29 cellular contexts compared by ENCODE assay signal in the genomic region with DNA sequence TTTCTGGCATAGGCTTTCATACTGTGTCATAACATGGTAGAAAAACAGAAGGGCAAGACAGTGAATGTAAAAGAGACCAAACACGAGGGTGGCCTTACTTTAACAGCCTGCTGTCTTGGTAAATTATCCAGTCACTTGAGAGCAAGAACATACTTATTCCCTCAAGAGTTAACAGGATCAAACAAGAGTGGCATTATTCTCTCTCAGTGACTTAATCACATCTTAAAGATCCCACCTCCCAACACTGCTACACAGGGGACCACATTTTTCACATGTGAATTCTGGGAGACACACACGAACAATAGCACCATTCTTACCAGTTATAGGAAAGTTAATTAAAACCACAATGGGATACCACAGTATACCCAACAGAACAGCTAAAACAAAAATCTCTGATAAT.
"Had no signal": no experiment of that assay in that cellular context is flagged by ENCODE, and none has a peak within 500 bp of the region (broad histone marks: within the 10 kb centered on the region; RNA-seq: fewer than 3 reads in every experiment).

No MANE protein-coding gene starts in this region.

- H3K27ac ChIP-seq: SJSA1, WERI-Rb-1 had no signal

- H3K27me3 ChIP-seq: SJSA1 had no signal

- H3K4me1 ChIP-seq: SJSA1 had no signal

- H3K4me3 ChIP-seq: SJSA1 had no signal

- H3K36me3 ChIP-seq: SJSA1, WERI-Rb-1 had no signal

- H3K9me3 ChIP-seq: SJSA1 had no signal

- ATAC-seq: activated CD8-positive, alpha-beta memory T cell treated with anti-CD3 and anti-CD28 coated beads, Interleukin-2, amount 10 ng/mL, durations not matched to agents 7 days and 5 days; activated naive CD8-positive, alpha-beta T cell treated with anti-CD3 and anti-CD28 coated beads, Interleukin-2, amount 50 U/mL, for 24 hours; Panc1 had no signal

- DNase-seq: activated CD4-positive, alpha-beta memory T cell treated with anti-CD3 and anti-CD28 coated beads, Interleukin-2, amount 10 ng/mL, durations not matched to agents 7 days and 5 days; activated CD4-positive, alpha-beta T cell treated with anti-CD3 and anti-CD28 coated beads for 1 hour; activated CD4-positive, alpha-beta T cell treated with anti-CD3 and anti-CD28 coated beads for 48 hours; activated CD4-positive, CD25-positive, alpha-beta regulatory T cell; activated CD8-positive, alpha-beta memory T cell treated with anti-CD3 and anti-CD28 coated beads for 24 hours; activated CD8-positive, alpha-beta memory T cell treated with anti-CD3 and anti-CD28 coated beads, Interleukin-2, amount 10 ng/mL, durations not matched to agents 7 days and 5 days; activated CD8-positive, alpha-beta memory T cell treated with anti-CD3 and anti-CD28 coated beads, Interleukin-2, amount 50 U/mL, for 48 hours; activated effector memory CD4-positive, alpha-beta T cell treated with Interleukin-2 at 50 U/mL for 16 hours; activated naive CD4-positive, alpha-beta T cell treated with anti-CD3 and anti-CD28 coated beads, Interleukin-2, amount 10 ng/mL, durations not matched to agents 7 days and 5 days; activated naive CD8-positive, alpha-beta T cell treated with anti-CD3 and anti-CD28 coated beads, Interleukin-2, amount 50 U/mL, for 24 hours; activated T-cell treated with anti-CD3 and anti-CD28 coated beads, Interleukin-2, amount 50 U/mL, for 48 hours; anterior cingulate cortex; caudate nucleus; cerebellar nuclear complex; NCI-H1105; NCI-H1417 treated with DMSO at 0.1 percent for 48 hours; NCI-H187 treated with DMSO at 0.1 percent for 48 hours; NCI-H2081; NCI-H345; NCI-H526 treated with DMSO at 0.1 percent for 48 hours; NCI-H774; SHP77; SW 1271; T-helper 1 cell; T-helper 2 cell; T-helper 9 cell; WERI-Rb-1 had no signal
